In the genomic region with DNA sequence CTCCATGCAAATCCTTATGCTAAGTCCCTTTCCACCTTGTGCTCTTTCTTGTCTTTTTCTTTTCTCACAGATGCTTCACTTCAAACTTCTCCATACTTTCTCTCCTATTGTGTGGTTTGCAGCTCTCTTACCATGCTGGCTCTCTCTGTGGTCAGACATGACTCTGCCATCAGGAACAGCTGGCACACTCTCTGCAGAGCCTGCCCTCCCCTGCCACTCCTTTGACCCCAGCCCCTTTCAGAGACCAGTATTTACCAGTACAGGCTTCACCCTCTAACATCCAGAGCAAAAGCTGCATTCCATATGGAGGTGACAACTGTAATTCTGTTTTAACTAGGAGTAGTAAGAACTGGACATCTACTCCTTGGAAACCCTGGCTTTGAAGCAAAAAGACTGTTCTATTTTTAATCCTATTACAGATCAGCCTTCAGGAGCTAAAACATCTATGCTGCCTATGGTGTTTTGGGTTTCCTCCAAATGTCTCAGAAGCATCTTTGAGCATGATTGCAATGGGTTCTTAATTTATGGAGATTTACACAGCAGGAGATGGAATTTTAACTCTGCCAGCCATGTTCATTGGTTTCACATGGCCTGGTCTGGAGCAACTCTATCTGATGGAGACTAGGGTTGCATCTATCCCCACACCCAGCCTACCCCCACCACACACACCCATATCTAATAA, we compare ENCODE assay signal across 32 cellular contexts.
"Had no signal": no experiment of that assay in that cellular context is flagged by ENCODE, and none has a peak within 500 bp of the region (broad histone marks: within the 10 kb centered on the region; RNA-seq: fewer than 3 reads in every experiment).

No MANE protein-coding gene starts in this region.

- H3K4me1 Mint-ChIP-seq: activated CD4-positive, alpha-beta T cell treated with anti-CD3 and anti-CD28 coated beads, Interleukin-2, amount 10 ng/mL, durations not matched to agents 24 days and 14 days; activated naive CD4-positive, alpha-beta T cell treated with anti-CD3 and anti-CD28 coated beads, Interleukin-2, amount 50 U/mL, for 24 hours; activated naive CD8-positive, alpha-beta T cell treated with anti-CD3 and anti-CD28 coated beads, Interleukin-2, amount 10 ng/mL, durations not matched to agents 7 days and 5 days; central memory CD8-positive, alpha-beta T cell had no signal

- H3K27me3 Mint-ChIP-seq: activated CD4-positive, alpha-beta T cell treated with anti-CD3 and anti-CD28 coated beads, Interleukin-2, amount 10 ng/mL, durations not matched to agents 24 days and 14 days; activated naive CD4-positive, alpha-beta T cell treated with anti-CD3 and anti-CD28 coated beads, Interleukin-2, amount 50 U/mL, for 24 hours; activated naive CD8-positive, alpha-beta T cell treated with anti-CD3 and anti-CD28 coated beads, Interleukin-2, amount 10 ng/mL, durations not matched to agents 7 days and 5 days; activated T-cell treated with anti-CD3 and anti-CD28 coated beads, Interleukin-2, amount 50 U/mL, for 24 hours; central memory CD8-positive, alpha-beta T cell had no signal

- H3K4me3 Mint-ChIP-seq: activated CD4-positive, alpha-beta T cell treated with anti-CD3 and anti-CD28 coated beads, Interleukin-2, amount 10 ng/mL, durations not matched to agents 24 days and 14 days; activated CD8-positive, alpha-beta T cell treated with anti-CD3 and anti-CD28 coated beads, Interleukin-2, amount 10 ng/mL, durations not matched to agents 7 days and 5 days; activated naive CD4-positive, alpha-beta T cell treated with anti-CD3 and anti-CD28 coated beads, Interleukin-2, amount 50 U/mL, for 24 hours; activated naive CD8-positive, alpha-beta T cell treated with anti-CD3 and anti-CD28 coated beads, Interleukin-2, amount 10 ng/mL, durations not matched to agents 7 days and 5 days; activated T-cell treated with anti-CD3 and anti-CD28 coated beads, Interleukin-2, amount 50 U/mL, for 24 hours; central memory CD8-positive, alpha-beta T cell had no signal

- H3K36me3 Mint-ChIP-seq: activated naive CD4-positive, alpha-beta T cell treated with anti-CD3 and anti-CD28 coated beads, Interleukin-2, amount 50 U/mL, for 24 hours; activated naive CD8-positive, alpha-beta T cell treated with anti-CD3 and anti-CD28 coated beads, Interleukin-2, amount 10 ng/mL, durations not matched to agents 7 days and 5 days had no signal

- H3K9me3 ChIP-seq: ascending aorta had no signal

- H3K27ac Mint-ChIP-seq: activated CD4-positive, alpha-beta T cell treated with anti-CD3 and anti-CD28 coated beads, Interleukin-2, amount 10 ng/mL, durations not matched to agents 24 days and 14 days; activated CD8-positive, alpha-beta T cell treated with anti-CD3 and anti-CD28 coated beads, Interleukin-2, amount 10 ng/mL, durations not matched to agents 7 days and 5 days; activated naive CD4-positive, alpha-beta T cell treated with anti-CD3 and anti-CD28 coated beads, Interleukin-2, amount 50 U/mL, for 24 hours; activated naive CD8-positive, alpha-beta T cell treated with anti-CD3 and anti-CD28 coated beads, Interleukin-2, amount 10 ng/mL, durations not matched to agents 7 days and 5 days; activated T-cell treated with anti-CD3 and anti-CD28 coated beads, Interleukin-2, amount 50 U/mL, for 24 hours; activated T-helper 2 cell treated with anti-CD3 and anti-CD28 coated beads, Interferon-gamma antibody, Interleukin-2, Interleukin-4, amounts not matched to agents 10 μg/mL and 5 μg/mL and 100 μg/mL, durations not matched to agents 14 hours and 24 hours and 36 hours had no signal

- H3K27ac ChIP-seq: ascending aorta, cardiac muscle cell, PC-9, SK-N-MC, WERI-Rb-1 had no signal

- ATAC-seq: activated CD8-positive, alpha-beta T cell treated with anti-CD3 and anti-CD28 coated beads, Interleukin-2, amount 10 ng/mL, durations not matched to agents 7 days and 5 days had no signal

- DNase-seq: activated CD4-positive, alpha-beta T cell treated with anti-CD3 and anti-CD28 coated beads, Interleukin-2, amount 10 ng/mL, durations not matched to agents 24 days and 14 days; activated CD4-positive, alpha-beta T cell treated with anti-CD3 and anti-CD28 coated beads, Interleukin-2, amount 50 U/mL, for 4 hours; activated CD4-positive, CD25-positive, alpha-beta regulatory T cell; activated CD8-positive, alpha-beta T cell treated with anti-CD3 and anti-CD28 coated beads, Interleukin-2, amount 10 ng/mL, durations not matched to agents 7 days and 5 days; activated gamma-delta T cell; activated naive CD4-positive, alpha-beta T cell treated with Interleukin-2 at 50 U/mL for 16 hours; activated naive CD8-positive, alpha-beta T cell treated with anti-CD3 and anti-CD28 coated beads, Interleukin-2, amount 10 ng/mL, durations not matched to agents 7 days and 5 days; activated T-cell treated with anti-CD3 and anti-CD28 coated beads, Interleukin-2, amount 50 U/mL, for 24 hours; amygdala; Kasumi-1; KG1; MM.1S; MV-4-11; NCI-H1092; NCI-H1436 treated with DMSO at 0.1 percent for 48 hours; NCI-H187; NCI-H2029 treated with DMSO at 0.1 percent for 48 hours; NCI-H2107; NCI-H2171; NCI-H510A treated with DMSO at 0.1 percent for 48 hours; NCI-H774; NK-92 treated with Interleukin-12 subunit alpha and Interleukin-12 subunit beta, amount 100 ng/mL, for 24 hours; PC-9; Right ventricle myocardium superior; T1000; WERI-Rb-1 had no signal

- H3K27me3 ChIP-seq: ascending aorta, cardiac muscle cell had no signal
